In genomic region chr1:206708058-206708457, GRCh38 we compare ENCODE assay signal across 8 cellular contexts. TPM values are rescaled to one million over a fixed set of nuclear protein-coding genes. Genes with fewer than 3 reads are reported as not detected.
DNase-seq lines count a peak whose midpoint lies in the region; ATAC-seq and TF ChIP-seq lines count a peak whose summit lies in the region.

No MANE protein-coding gene starts in this region.

- H3K4me3 ChIP-seq in SJCRH30 (no peak overlapping the region), liver (ENCODE audit: low read depth in 1 of 3, low read length in 3 of 3) (no peak overlapping the region)

- TF ChIP-seq RAD21 in liver (IDR thresholded peaks at IDR 0.05) = peak in 1 of 2 donors; percentile 15

- peaks cover 3% of the 10 kb centered on the region; the same call in 1 of the 2 replicates for H3K36me3 ChIP-seq in SJCRH30
- H3K36me3 ChIP-seq in liver (ENCODE audit: control insufficient read depth in 4 of 4, insufficient read depth in 3 of 4, low read depth in 1 of 4, low read length in 3 of 4) = no peaks in the 10 kb centered on the region

- peak overlapping the region; percentile 95 for H3K27ac ChIP-seq in SJCRH30
- peak overlapping the region in 1 of 2 donors; percentile 5 for H3K27ac ChIP-seq in liver (ENCODE audit: low read depth in 1 of 2, low read length in 2 of 2)

- TF ChIP-seq CTCF in liver (IDR thresholded peaks at IDR 0.05; ENCODE audit: low read depth, low read length, missing input control) = no peak

- H3K9me3 ChIP-seq in SJCRH30 (replicated peaks) = no peaks in the 10 kb centered on the region
- no peaks in the 10 kb centered on the region for H3K9me3 ChIP-seq in liver (ENCODE audit: control insufficient read depth in 4 of 4, low read length in 3 of 4)

- 38% methylated on average over 2 of the region's 2 CpGs for WGBS in liver

- no peaks in the 10 kb centered on the region for H3K27me3 ChIP-seq in SJCRH30
- H3K27me3 ChIP-seq in liver (ENCODE audit: control insufficient read depth in 4 of 4, insufficient read depth in 4 of 4, low read length in 3 of 4) = no peaks in the 10 kb centered on the region

- no peak overlapping the region for H3K9ac ChIP-seq in liver (ENCODE audit: low read depth in 1 of 2, low read length in 2 of 2)

- ATAC-seq in GM18498 (IDR thresholded peaks at IDR 0.05; ENCODE audit: unreplicated experiment) = peak; percentile 58
- peak; percentile 63 for ATAC-seq in HG02642 (IDR thresholded peaks at IDR 0.05; ENCODE audit: poor library complexity, unreplicated experiment)
- no peak for ATAC-seq in HG02571 (IDR thresholded peaks at IDR 0.05; ENCODE audit: unreplicated experiment)

- peaks cover 65% of the 10 kb centered on the region for H3K4me1 ChIP-seq in SJCRH30
- peaks cover 18 to 59% (median 46%) of the 10 kb centered on the region in 4 donors for H3K4me1 ChIP-seq in liver (ENCODE audit: control insufficient read depth in 4 of 4, insufficient read depth in 4 of 4, low read length in 3 of 4)

- DNase-seq in SJCRH30 (peak; percentile 51 to 61), mucosa of gallbladder (ENCODE audit: low spot score) (no peak), ureter (ENCODE audit: low spot score) (no peak)
- DNase-seq in activated naive CD4-positive, alpha-beta T cell (lab: John Stamatoyannopoulos, UW) = no peak

TF ChIP-seq in liver, 16 proteins besides CTCF, POLR2A, EP300 and RAD21:
- TF ChIP-seq EGR1 (IDR thresholded peaks at IDR 0.05; ENCODE audit: low read depth in 2 of 2) (no peak), HNF4A (conservative IDR thresholded peaks at IDR 0.05) (no peak), SP1 (IDR thresholded peaks at IDR 0.05) (no peak), MAX (IDR thresholded peaks at IDR 0.05) (no peak), YY1 (IDR thresholded peaks at IDR 0.05) (no peak), NR2F2 (IDR thresholded peaks at IDR 0.05) (no peak), ZBTB33 (IDR thresholded peaks at IDR 0.05) (no peak), TAF1 (conservative IDR thresholded peaks at IDR 0.05) (no peak), RXRA (IDR thresholded peaks at IDR 0.05) (peak; percentile 36 to 47)

RNA-seq across cellular contexts. Expression of gene MAPKAPK2, which starts 23.4 kb away (rescaled TPM):
- 64.4 and 67.6 TPM in 2 replicates for total RNA-seq in SJCRH30 (2014; rRNA removed; shearing (Covaris generic))
- total RNA-seq in liver (10 to 100 TPM in 1 of 2 donors, 1 to 10 TPM in 1; 9.1 to 20.3 TPM), mucosa of gallbladder (168 TPM), ureter (69.8 TPM)
- polyA plus RNA-seq in liver = 10 to 100 TPM in 1 of 2 donors, 1 to 10 TPM in 1; 7.5 to 24.5 TPM

Comparison
In these comparisons a context has a peak if more than half of its experiments do, and no peak if none do; other contexts are left out.
1. DNase-seq: peak in SJCRH30 (2 of 2); none in mucosa of gallbladder (single experiment), activated naive CD4-positive, alpha-beta T cell (0 of 4) and ureter (single experiment).